ENCODE assay signal across 11 cellular contexts in the genomic region with DNA sequence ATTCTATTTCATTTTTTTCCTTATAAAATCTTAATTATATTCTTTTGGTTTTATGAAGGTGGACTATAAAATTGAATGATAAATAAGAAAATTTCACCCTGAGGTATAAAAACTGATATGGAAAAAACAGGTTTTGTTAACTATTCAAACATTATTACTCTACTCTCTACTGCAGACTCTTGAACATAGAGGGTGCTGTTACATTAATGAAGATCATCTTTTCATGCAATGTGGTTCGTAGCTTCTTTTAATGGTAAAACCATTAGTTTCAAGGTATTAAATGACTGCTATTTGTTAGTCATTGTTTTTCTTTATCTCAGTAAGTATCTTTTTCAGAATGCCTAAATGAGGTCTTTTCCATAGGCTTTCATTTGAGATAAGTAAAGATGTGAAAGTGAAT.
DNase-seq lines count a peak whose midpoint lies in the region; TF ChIP-seq lines count a peak whose summit lies in the region.
"Had no signal": no experiment of that assay in that cellular context is flagged by ENCODE, and none has a peak within 500 bp of the region (broad histone marks: within the 10 kb centered on the region; RNA-seq: fewer than 3 reads in every experiment).

No MANE protein-coding gene starts in this region.

- peak; percentile 23 for TF ChIP-seq CTCF in epithelial cell of esophagus (IDR thresholded peaks at IDR 0.05; ENCODE audit: insufficient read depth, low read depth, low read length, missing control alignments)

- DNase-seq in NCI-H82 (lab: John Stamatoyannopoulos, UW) (peak; percentile 6), NCI-H82 treated with DMSO at 0.1 percent for 48 hours (lab: John Stamatoyannopoulos, UW; ENCODE audit: unreplicated experiment) (no peak), OCI-M1 (lab: John Stamatoyannopoulos, UW) (peak; percentile 54), epithelial cell of esophagus (ENCODE audit: low read depth) (peak; percentile 18), skeletal muscle cell (ENCODE audit: low read depth) (peak; percentile 1), T-helper 2 cell (no peak), HuH-7 (ENCODE audit: low spot score) (no peak)
- no peak for DNase-seq in stimulated activated CD8-positive, alpha-beta memory T cell treated with anti-CD3 and anti-CD28 coated beads, Interleukin-4, amount 100 ng/mL, for 48 hours
- DNase-seq: AML-193, caudate nucleus, NCI-H1048 had no signal

- H3K4me3 ChIP-seq in epithelial cell of esophagus (ENCODE audit: low read length) (no peak overlapping the region), skeletal muscle cell (ENCODE audit: low read depth, low read length) (no peak overlapping the region)

Comparison
In these comparisons a context has a peak if more than half of its experiments do, and no peak if none do; other contexts are left out.
1. DNase-seq: peak in NCI-H82 (single experiment), OCI-M1 (single experiment), epithelial cell of esophagus (single experiment) and skeletal muscle cell (single experiment); none in NCI-H82 treated with DMSO at 0.1 percent for 48 hours (single experiment), T-helper 2 cell (0 of 5), HuH-7 (single experiment) and stimulated activated CD8-positive, alpha-beta memory T cell treated with anti-CD3 and anti-CD28 coated beads, Interleukin-4, amount 100 ng/mL, for 48 hours (single experiment).